In the genomic region with DNA sequence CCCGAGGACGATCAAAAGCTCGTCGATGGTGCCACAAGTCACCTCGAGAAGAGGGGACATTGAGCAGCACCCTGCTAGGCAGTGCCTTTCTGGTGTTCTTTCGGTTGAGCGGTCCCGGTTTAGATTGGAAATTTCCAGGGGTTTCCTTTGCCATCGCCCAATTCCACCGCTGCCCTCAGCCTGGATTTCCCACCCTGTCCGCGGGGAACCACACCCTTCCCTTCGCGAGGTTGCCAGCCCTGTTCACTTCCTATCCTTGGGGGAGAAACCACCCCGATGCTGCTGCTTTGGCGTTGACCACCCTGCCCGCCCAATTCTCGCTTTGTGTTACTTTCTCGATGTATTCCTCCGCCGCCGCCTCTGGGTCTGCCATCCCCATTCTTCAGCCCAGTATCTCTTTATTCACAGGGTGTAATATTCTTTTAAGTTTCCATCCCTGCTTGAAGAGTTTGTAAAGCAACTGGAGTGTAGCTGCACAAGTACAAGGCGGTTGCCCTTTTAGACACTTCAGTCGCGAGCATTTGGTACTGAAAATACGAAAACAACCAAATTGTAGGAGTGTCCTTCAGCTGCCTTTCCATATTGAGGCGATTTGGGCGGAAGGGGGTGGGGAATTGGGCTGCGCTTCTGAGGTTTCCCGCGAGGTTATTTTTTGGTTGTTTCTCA, we compare ENCODE assay signal across 9 cellular contexts. TPM values are rescaled to one million over a fixed set of nuclear protein-coding genes. Genes with fewer than 3 reads are reported as not detected.
DNase-seq lines count a peak whose midpoint lies in the region; ATAC-seq, FAIRE-seq and TF ChIP-seq lines count a peak whose summit lies in the region.
"Had no signal": no experiment of that assay in that cellular context is flagged by ENCODE, and none has a peak within 500 bp of the region (broad histone marks: within the 10 kb centered on the region; RNA-seq: fewer than 3 reads in every experiment).

No MANE protein-coding gene starts in this region.

- intact Hi-C loops in lower leg skin (cut with DNase I; ENCODE audit: low total_unique reads): no loop called here

- DNase-seq in GM18507 (ENCODE audit: extremely low spot score, insufficient read length, low read depth) (no peak), NCI-H1694 treated with DMSO at 0.1 percent for 48 hours (lab: John Stamatoyannopoulos, UW) (peak; percentile 30), dermis blood vessel endothelial cell (peak; percentile 52), lower leg skin (ENCODE audit: low spot score in 2 of 2) (peak; percentile 27 to 91)
- DNase-seq in activated CD4-positive, alpha-beta T cell treated with anti-CD3 and anti-CD28 coated beads for 4 hours: peak; percentile 48 to 60
- peak; percentile 27 for DNase-seq in stimulated activated CD8-positive, alpha-beta memory T cell treated with anti-CD3 and anti-CD28 coated beads, Interleukin-4, amount 100 ng/mL, for 24 hours (ENCODE audit: low read depth)

- peak; percentile 81 for FAIRE-seq in GM18507 (lab: Jason Lieb, UNC)
- FAIRE-seq: islet of Langerhans had no signal

- 1 to 35% methylated on average over 26 to 31 of the region's 31 CpGs for WGBS in lower leg skin, 2 donors

- TF ChIP-seq CTCF in lower leg skin (IDR thresholded peaks at IDR 0.05): no peak

- ATAC-seq in HG02623 (IDR thresholded peaks at IDR 0.05; ENCODE audit: unreplicated experiment): no peak
- ATAC-seq in GM19328 (IDR thresholded peaks at IDR 0.05; ENCODE audit: unreplicated experiment): no peak

- no peak for TF ChIP-seq POLR2A in lower leg skin (IDR thresholded peaks at IDR 0.05)

- peak overlapping the region; percentile 59 for H3K4me3 ChIP-seq in lower leg skin (ENCODE audit: low read depth, poor library complexity, severe bottlenecking)

RNA-seq across cellular contexts. Expression of a gene that starts 1.1 kb away (rescaled TPM):
- total RNA-seq in dermis blood vessel endothelial cell: 92.8 and 149 TPM in 2 replicates
- 100 to 1,000 TPM in 1 of 4 donors, 10 to 100 TPM in 3; 72.2 to 139 (median 90.6) TPM for total RNA-seq in lower leg skin

RNA-seq across cellular contexts. Expression of a gene that starts 44.3 kb away (rescaled TPM):
- total RNA-seq in dermis blood vessel endothelial cell (1.6 and 3.2 TPM in 2 replicates), lower leg skin (1 to 10 TPM in 2 of 4 donors, under 1 TPM in 2; 0.67 to 3.8 (median 0.98) TPM)
